In the genomic region with DNA sequence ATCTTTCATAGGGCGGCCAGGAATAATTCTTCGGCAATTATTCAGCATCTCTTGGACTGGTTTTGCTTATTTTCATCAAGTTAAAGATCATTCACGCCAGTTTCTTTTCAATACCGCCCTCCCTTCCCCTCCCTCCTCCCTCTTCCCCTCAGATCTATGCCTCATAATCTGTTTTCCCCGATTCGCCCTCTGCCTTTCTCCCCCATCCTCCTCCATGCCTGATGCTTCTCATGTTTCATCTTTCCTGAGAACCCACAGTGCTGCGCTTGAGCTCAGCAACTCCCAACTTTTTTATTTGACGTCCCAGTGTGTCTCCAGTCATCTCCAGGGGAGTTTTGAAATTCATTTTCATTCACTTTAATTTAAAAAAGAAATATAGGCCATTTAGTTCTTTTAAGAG, we compare ENCODE assay signal across 27 cellular contexts.
"Had no signal": no experiment of that assay in that cellular context is flagged by ENCODE, and none has a peak within 500 bp of the region (broad histone marks: within the 10 kb centered on the region; RNA-seq: fewer than 3 reads in every experiment).

No MANE protein-coding gene starts in this region.

- H3K4me3 Mint-ChIP-seq: activated CD4-positive, alpha-beta memory T cell treated with anti-CD3 and anti-CD28 coated beads, Interleukin-2, amount 10 ng/mL, durations not matched to agents 7 days and 5 days; activated CD8-positive, alpha-beta memory T cell treated with anti-CD3 and anti-CD28 coated beads, Interleukin-2, amount 10 ng/mL, durations not matched to agents 7 days and 5 days; activated naive CD4-positive, alpha-beta T cell treated with anti-CD3 and anti-CD28 coated beads, Interleukin-2, amount 10 ng/mL, durations not matched to agents 7 days and 5 days; activated naive CD8-positive, alpha-beta T cell; activated naive CD8-positive, alpha-beta T cell treated with anti-CD3 and anti-CD28 coated beads, Interleukin-2, amount 50 U/mL, for 24 hours; brain had no signal

- H3K27ac Mint-ChIP-seq: activated CD4-positive, alpha-beta memory T cell treated with anti-CD3 and anti-CD28 coated beads, Interleukin-2, amount 10 ng/mL, durations not matched to agents 7 days and 5 days; activated CD8-positive, alpha-beta memory T cell treated with anti-CD3 and anti-CD28 coated beads, Interleukin-2, amount 10 ng/mL, durations not matched to agents 7 days and 5 days; activated naive CD4-positive, alpha-beta T cell treated with anti-CD3 and anti-CD28 coated beads, Interleukin-2, amount 10 ng/mL, durations not matched to agents 7 days and 5 days; activated naive CD8-positive, alpha-beta T cell; activated naive CD8-positive, alpha-beta T cell treated with anti-CD3 and anti-CD28 coated beads, Interleukin-2, amount 50 U/mL, for 24 hours; brain had no signal

- ATAC-seq: activated CD8-positive, alpha-beta memory T cell treated with anti-CD3 and anti-CD28 coated beads, Interleukin-2, amount 10 ng/mL, durations not matched to agents 7 days and 5 days; activated naive CD8-positive, alpha-beta T cell treated with anti-CD3 and anti-CD28 coated beads, Interleukin-2, amount 50 U/mL, for 24 hours; K562; Panc1 had no signal

- DNase-seq: activated CD4-positive, alpha-beta memory T cell treated with anti-CD3 and anti-CD28 coated beads, Interleukin-2, amount 10 ng/mL, durations not matched to agents 7 days and 5 days; activated CD4-positive, alpha-beta T cell treated with anti-CD3 and anti-CD28 coated beads for 48 hours; activated CD4-positive, CD25-positive, alpha-beta regulatory T cell treated with anti-CD3 and anti-CD28 coated beads, Interleukin-2, amount 50 U/mL, for 72 hours; activated CD8-positive, alpha-beta memory T cell treated with anti-CD3 and anti-CD28 coated beads for 24 hours; activated CD8-positive, alpha-beta memory T cell treated with anti-CD3 and anti-CD28 coated beads, Interleukin-2, amount 10 ng/mL, durations not matched to agents 7 days and 5 days; activated CD8-positive, alpha-beta memory T cell treated with anti-CD3 and anti-CD28 coated beads, Interleukin-2, amount 50 U/mL, for 48 hours; activated effector memory CD4-positive, alpha-beta T cell treated with Interleukin-2 at 50 U/mL for 16 hours; activated naive CD4-positive, alpha-beta T cell treated with anti-CD3 and anti-CD28 coated beads, Interleukin-2, amount 10 ng/mL, durations not matched to agents 7 days and 5 days; activated naive CD8-positive, alpha-beta T cell treated with anti-CD3 and anti-CD28 coated beads, Interleukin-2, amount 50 U/mL, for 24 hours; activated T-cell treated with anti-CD3 and anti-CD28 coated beads, Interleukin-2, amount 50 U/mL, for 48 hours; anterior cingulate cortex; cerebellar nuclear complex; NCI-H1092 treated with DMSO at 0.1 percent for 48 hours; NCI-H1436 treated with DMSO at 0.1 percent for 48 hours; NCI-H187 treated with DMSO at 0.1 percent for 48 hours; NCI-H2081; NCI-H2171 treated with DMSO at 0.1 percent for 48 hours; NCI-H2227 treated with DMSO at 0.1 percent for 48 hours; NCI-H446; NCI-H526 treated with DMSO at 0.1 percent for 48 hours; NCI-H774; SHP77; T1000 had no signal

- H3K4me1 Mint-ChIP-seq: activated CD4-positive, alpha-beta memory T cell treated with anti-CD3 and anti-CD28 coated beads, Interleukin-2, amount 10 ng/mL, durations not matched to agents 7 days and 5 days; activated CD8-positive, alpha-beta memory T cell treated with anti-CD3 and anti-CD28 coated beads, Interleukin-2, amount 10 ng/mL, durations not matched to agents 7 days and 5 days; activated naive CD4-positive, alpha-beta T cell treated with anti-CD3 and anti-CD28 coated beads, Interleukin-2, amount 10 ng/mL, durations not matched to agents 7 days and 5 days; activated naive CD8-positive, alpha-beta T cell treated with anti-CD3 and anti-CD28 coated beads, Interleukin-2, amount 50 U/mL, for 24 hours; brain had no signal

- H3K36me3 Mint-ChIP-seq: activated CD8-positive, alpha-beta memory T cell treated with anti-CD3 and anti-CD28 coated beads, Interleukin-2, amount 10 ng/mL, durations not matched to agents 7 days and 5 days; activated naive CD4-positive, alpha-beta T cell treated with anti-CD3 and anti-CD28 coated beads, Interleukin-2, amount 10 ng/mL, durations not matched to agents 7 days and 5 days; activated naive CD8-positive, alpha-beta T cell; brain had no signal

- H3K27me3 Mint-ChIP-seq: activated CD4-positive, alpha-beta memory T cell treated with anti-CD3 and anti-CD28 coated beads, Interleukin-2, amount 10 ng/mL, durations not matched to agents 7 days and 5 days; activated CD8-positive, alpha-beta memory T cell treated with anti-CD3 and anti-CD28 coated beads, Interleukin-2, amount 10 ng/mL, durations not matched to agents 7 days and 5 days; activated naive CD4-positive, alpha-beta T cell treated with anti-CD3 and anti-CD28 coated beads, Interleukin-2, amount 10 ng/mL, durations not matched to agents 7 days and 5 days had no signal
